1 cellular context compared by ENCODE assay signal in the genomic region with DNA sequence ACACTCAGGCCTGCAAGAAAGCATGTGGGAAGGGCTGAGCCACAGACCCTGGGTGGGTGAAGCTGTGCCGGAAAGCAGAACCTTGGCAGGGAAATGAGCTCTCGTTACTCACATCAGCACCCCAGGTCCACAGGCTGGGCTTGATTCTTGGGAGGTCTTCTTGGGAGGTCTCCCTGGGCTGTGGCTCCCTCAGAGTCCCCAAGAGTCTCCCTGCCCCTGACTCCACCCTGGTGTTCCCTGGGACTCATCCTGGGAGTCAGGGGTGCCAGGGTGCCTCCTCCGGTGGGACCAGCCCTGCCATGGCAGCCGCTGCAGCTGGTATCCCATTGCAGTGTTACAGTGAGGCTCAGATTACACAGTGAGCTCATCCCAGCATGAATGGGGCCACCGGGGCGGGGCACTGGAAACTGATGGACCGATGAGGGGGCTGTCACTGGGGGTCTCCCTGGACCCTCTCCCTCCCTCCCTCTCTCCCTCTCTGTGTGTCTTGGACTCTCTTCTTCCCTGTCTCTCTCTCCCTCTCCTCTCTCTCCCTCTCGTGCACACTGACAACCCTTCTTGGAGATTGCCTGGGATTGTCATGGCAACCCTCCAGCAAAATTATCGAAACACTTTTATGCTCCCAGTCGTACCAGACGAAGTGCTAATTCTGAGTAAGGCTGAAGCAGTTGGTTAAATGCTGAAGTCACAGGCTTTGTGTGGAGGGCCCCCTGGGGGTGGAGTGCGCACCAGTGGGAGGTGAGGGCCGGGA.
TF ChIP-seq lines count a peak whose summit lies in the region.

No MANE protein-coding gene starts in this region.

TF ChIP-seq in HEK293, 187 proteins besides CTCF, POLR2A, EP300 and RAD21 (continued from another document):
- TF ChIP-seq, protein P1, sequence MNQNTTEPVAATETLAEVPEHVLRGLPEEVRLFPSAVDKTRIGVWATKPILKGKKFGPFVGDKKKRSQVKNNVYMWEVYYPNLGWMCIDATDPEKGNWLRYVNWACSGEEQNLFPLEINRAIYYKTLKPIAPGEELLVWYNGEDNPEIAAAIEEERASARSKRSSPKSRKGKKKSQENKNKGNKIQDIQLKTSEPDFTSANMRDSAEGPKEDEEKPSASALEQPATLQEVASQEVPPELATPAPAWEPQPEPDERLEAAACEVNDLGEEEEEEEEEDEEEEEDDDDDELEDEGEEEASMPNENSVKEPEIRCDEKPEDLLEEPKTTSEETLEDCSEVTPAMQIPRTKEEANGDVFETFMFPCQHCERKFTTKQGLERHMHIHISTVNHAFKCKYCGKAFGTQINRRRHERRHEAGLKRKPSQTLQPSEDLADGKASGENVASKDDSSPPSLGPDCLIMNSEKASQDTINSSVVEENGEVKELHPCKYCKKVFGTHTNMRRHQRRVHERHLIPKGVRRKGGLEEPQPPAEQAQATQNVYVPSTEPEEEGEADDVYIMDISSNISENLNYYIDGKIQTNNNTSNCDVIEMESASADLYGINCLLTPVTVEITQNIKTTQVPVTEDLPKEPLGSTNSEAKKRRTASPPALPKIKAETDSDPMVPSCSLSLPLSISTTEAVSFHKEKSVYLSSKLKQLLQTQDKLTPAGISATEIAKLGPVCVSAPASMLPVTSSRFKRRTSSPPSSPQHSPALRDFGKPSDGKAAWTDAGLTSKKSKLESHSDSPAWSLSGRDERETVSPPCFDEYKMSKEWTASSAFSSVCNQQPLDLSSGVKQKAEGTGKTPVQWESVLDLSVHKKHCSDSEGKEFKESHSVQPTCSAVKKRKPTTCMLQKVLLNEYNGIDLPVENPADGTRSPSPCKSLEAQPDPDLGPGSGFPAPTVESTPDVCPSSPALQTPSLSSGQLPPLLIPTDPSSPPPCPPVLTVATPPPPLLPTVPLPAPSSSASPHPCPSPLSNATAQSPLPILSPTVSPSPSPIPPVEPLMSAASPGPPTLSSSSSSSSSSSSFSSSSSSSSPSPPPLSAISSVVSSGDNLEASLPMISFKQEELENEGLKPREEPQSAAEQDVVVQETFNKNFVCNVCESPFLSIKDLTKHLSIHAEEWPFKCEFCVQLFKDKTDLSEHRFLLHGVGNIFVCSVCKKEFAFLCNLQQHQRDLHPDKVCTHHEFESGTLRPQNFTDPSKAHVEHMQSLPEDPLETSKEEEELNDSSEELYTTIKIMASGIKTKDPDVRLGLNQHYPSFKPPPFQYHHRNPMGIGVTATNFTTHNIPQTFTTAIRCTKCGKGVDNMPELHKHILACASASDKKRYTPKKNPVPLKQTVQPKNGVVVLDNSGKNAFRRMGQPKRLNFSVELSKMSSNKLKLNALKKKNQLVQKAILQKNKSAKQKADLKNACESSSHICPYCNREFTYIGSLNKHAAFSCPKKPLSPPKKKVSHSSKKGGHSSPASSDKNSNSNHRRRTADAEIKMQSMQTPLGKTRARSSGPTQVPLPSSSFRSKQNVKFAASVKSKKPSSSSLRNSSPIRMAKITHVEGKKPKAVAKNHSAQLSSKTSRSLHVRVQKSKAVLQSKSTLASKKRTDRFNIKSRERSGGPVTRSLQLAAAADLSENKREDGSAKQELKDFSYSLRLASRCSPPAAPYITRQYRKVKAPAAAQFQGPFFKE (tag by site-specific recombination; IDR thresholded peaks at IDR 0.05; ENCODE audit: borderline replicate concordance): no peak
- TF ChIP-seq, protein P2, sequence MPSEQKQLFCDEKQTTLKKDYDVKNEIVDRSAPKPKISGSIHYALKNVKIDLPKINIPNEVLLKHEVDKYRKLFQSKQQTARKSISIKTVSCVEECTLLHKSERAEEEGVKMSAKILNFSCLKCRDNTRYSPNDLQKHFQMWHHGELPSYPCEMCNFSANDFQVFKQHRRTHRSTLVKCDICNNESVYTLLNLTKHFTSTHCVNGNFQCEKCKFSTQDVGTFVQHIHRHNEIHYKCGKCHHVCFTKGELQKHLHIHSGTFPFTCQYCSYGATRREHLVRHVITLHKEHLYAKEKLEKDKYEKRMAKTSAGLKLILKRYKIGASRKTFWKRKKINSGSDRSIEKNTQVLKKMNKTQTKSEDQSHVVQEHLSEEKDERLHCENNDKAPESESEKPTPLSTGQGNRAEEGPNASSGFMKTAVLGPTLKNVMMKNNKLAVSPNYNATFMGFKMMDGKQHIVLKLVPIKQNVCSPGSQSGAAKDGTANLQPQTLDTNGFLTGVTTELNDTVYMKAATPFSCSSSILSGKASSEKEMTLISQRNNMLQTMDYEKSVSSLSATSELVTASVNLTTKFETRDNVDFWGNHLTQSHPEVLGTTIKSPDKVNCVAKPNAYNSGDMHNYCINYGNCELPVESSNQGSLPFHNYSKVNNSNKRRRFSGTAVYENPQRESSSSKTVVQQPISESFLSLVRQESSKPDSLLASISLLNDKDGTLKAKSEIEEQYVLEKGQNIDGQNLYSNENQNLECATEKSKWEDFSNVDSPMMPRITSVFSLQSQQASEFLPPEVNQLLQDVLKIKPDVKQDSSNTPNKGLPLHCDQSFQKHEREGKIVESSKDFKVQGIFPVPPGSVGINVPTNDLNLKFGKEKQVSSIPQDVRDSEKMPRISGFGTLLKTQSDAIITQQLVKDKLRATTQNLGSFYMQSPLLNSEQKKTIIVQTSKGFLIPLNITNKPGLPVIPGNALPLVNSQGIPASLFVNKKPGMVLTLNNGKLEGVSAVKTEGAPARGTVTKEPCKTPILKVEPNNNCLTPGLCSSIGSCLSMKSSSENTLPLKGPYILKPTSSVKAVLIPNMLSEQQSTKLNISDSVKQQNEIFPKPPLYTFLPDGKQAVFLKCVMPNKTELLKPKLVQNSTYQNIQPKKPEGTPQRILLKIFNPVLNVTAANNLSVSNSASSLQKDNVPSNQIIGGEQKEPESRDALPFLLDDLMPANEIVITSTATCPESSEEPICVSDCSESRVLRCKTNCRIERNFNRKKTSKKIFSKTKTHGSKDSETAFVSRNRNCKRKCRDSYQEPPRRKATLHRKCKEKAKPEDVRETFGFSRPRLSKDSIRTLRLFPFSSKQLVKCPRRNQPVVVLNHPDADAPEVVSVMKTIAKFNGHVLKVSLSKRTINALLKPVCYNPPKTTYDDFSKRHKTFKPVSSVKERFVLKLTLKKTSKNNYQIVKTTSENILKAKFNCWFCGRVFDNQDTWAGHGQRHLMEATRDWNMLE (tag by site-specific recombination; conservative IDR thresholded peaks at IDR 0.05; ENCODE audit: low read depth): no peak
- 0 out of 2 replicates have a peak, but pooled peaks have one; percentile 67 for TF ChIP-seq KLF17 (tag by site-specific recombination; IDR thresholded peaks at IDR 0.05)
- TF ChIP-seq ZNF394 (tag by site-specific recombination; IDR thresholded peaks at IDR 0.05; ENCODE audit: borderline replicate concordance): no peak
- no peak for TF ChIP-seq ZNF239 (tag by site-specific recombination; IDR thresholded peaks at IDR 0.05)
- TF ChIP-seq ZIC2 (tag by site-specific recombination; IDR thresholded peaks at IDR 0.05): peak; percentile 59
- TF ChIP-seq ZNF544 (tag by site-specific recombination; IDR thresholded peaks at IDR 0.05): no peak
